8 cellular contexts compared by ENCODE assay signal in genomic region chr2:201414099-201415023, GRCh38. TPM values are rescaled to one million over a fixed set of nuclear protein-coding genes. Genes with fewer than 3 reads are reported as not detected.
A peak's percentile ranks its signal among the peaks of the same experiment; 100 is the strongest.
DNase-seq lines count a peak whose midpoint lies in the region; ATAC-seq and TF ChIP-seq lines count a peak whose summit lies in the region.

No MANE protein-coding gene starts in this region.

- CTCF ChIA-PET in OCI-LY7 (lab: Charles Lee; ENCODE audit: unreplicated experiment) = no interaction called here
- CTCF ChIA-PET in RWPE1 (lab: Yijun Ruan, JAX) = interaction anchor here (0.6 kb wide), 1 partner anchor 160 kb away, joined by 3 read pairs; no protein-coding TSS in a partner anchor

- no peak for DNase-seq in DND-41
- DNase-seq in OCI-LY7 (ENCODE audit: low spot score) = peak; percentile 38
- DNase-seq in iris pigment epithelial cell (ENCODE audit: low read depth) = peak; percentile 76
- no peak for DNase-seq in glomerular visceral epithelial cell (ENCODE audit: extremely low spot score)
- DNase-seq in RWPE1 (ENCODE audit: low spot score) = no peak
- DNase-seq in medulla oblongata (ENCODE audit: extremely low spot score) = no peak
- no peak for DNase-seq in NCI-H748 treated with DMSO at 0.1 percent for 48 hours (lab: John Stamatoyannopoulos, UW)

- H3K27ac ChIP-seq in DND-41 (ENCODE audit: low read length) = no peak overlapping the region
- H3K27ac ChIP-seq in OCI-LY7 (ENCODE audit: low read depth, low read length, poor library complexity, severe bottlenecking) = no peak overlapping the region
- H3K27ac ChIP-seq in RWPE1 = no peak overlapping the region

- no peak overlapping the region for H2AFZ ChIP-seq in DND-41 (ENCODE audit: low read depth, low read length)
- no peak overlapping the region for H2AFZ ChIP-seq in OCI-LY7 (ENCODE audit: low read length)

- H3K36me3 ChIP-seq in DND-41 (ENCODE audit: insufficient read depth, low read length) (no peaks in the 10 kb centered on the region), OCI-LY7 (ENCODE audit: insufficient read depth, low read length) (no peaks in the 10 kb centered on the region)

- H4K20me1 ChIP-seq in DND-41 (ENCODE audit: insufficient read depth, low read length) (no peaks in the 10 kb centered on the region), OCI-LY7 (ENCODE audit: insufficient read depth, low read length) (no peaks in the 10 kb centered on the region)

- no TSS peak for BruUV-seq in OCI-LY7 (replicated peaks; lab: Mats Ljungman, UMichigan)

- peaks cover 8% of the 10 kb centered on the region for H3K79me2 ChIP-seq in DND-41 (ENCODE audit: insufficient read depth, low read length)
- peaks cover 4% of the 10 kb centered on the region; the same call in 1 of the 2 replicates for H3K79me2 ChIP-seq in OCI-LY7 (ENCODE audit: insufficient read depth, low read depth, low read length)

- TF ChIP-seq CTCF in DND-41 (IDR thresholded peaks at IDR 0.05; ENCODE audit: borderline replicate concordance, extremely low read depth, low read length, poor library complexity, severe bottlenecking) = no peak
- no peak for TF ChIP-seq CTCF in OCI-LY7 (conservative IDR thresholded peaks at IDR 0.05; ENCODE audit: low read length)
- no peak for TF ChIP-seq CTCF in RWPE1 (conservative IDR thresholded peaks at IDR 0.05; ENCODE audit: low read depth)

- no peak overlapping the region for H3K4me3 ChIP-seq in DND-41 (ENCODE audit: low read depth in 1 of 2, low read length in 2 of 2)
- peak overlapping the region; percentile 10 for H3K4me3 ChIP-seq in OCI-LY7 (ENCODE audit: low read depth, low read length, poor library complexity, severe bottlenecking)

- no peak overlapping the region for H3K9ac ChIP-seq in DND-41 (ENCODE audit: low read depth, low read length)

- POLR2A ChIA-PET in OCI-LY7 (lab: Charles Lee) (interaction anchor here (0.5 to 1.3 kb wide), 9 partner anchors 28 to 1130 kb away, joined by 3 to 4 read pairs (median 3); partner anchors contain the start of gene TRAK2), RWPE1 (lab: Yijun Ruan, JAX; ENCODE audit: low non-redundant PET) (no interaction called here)

- H3K9me2 ChIP-seq in OCI-LY7 (ENCODE audit: insufficient read depth, low read length) = no peaks in the 10 kb centered on the region

- intact Hi-C loops in OCI-LY7 (cut with micrococcal nuclease; ENCODE audit: unreplicated experiment) = no loop called here

- H3K4me1 ChIP-seq in DND-41 (ENCODE audit: insufficient read depth, low read length) = peaks cover 28% of the 10 kb centered on the region
- H3K4me1 ChIP-seq in OCI-LY7 (ENCODE audit: insufficient read depth, low read length, poor library complexity, severe bottlenecking) = peaks cover 18% of the 10 kb centered on the region

- H3K27me3 ChIP-seq in DND-41 (ENCODE audit: insufficient read depth, low read length, poor library complexity) = no peaks in the 10 kb centered on the region

- ATAC-seq in DND-41 (ENCODE audit: insufficient read depth, low read depth) = peak; percentile 89
- ATAC-seq in GM21515 (IDR thresholded peaks at IDR 0.05; ENCODE audit: unreplicated experiment) = peak; percentile 78

- no peaks in the 10 kb centered on the region for H3K9me3 ChIP-seq in DND-41 (ENCODE audit: insufficient read depth, low read length, severe bottlenecking)
- H3K9me3 ChIP-seq in OCI-LY7 (ENCODE audit: low read length) = no peaks in the 10 kb centered on the region

- H3K4me2 ChIP-seq in DND-41 (ENCODE audit: insufficient read depth, low read length) (peak overlapping the region; percentile 15), OCI-LY7 (ENCODE audit: low read length) (peak overlapping the region; percentile 55)

RNA-seq across cellular contexts. Expression of gene TRAK2, which starts 36.9 kb away (rescaled TPM):
- total RNA-seq in OCI-LY7 (2014; rRNA removed; shearing (Covaris generic)) = 4.9 and 7.1 TPM in 2 replicates
- total RNA-seq in OCI-LY7 (2022) = 11.3 and 11.9 TPM in 2 replicates

RNA-seq across cellular contexts. Expression of gene STRADB, which starts 37.2 kb away (rescaled TPM):
- total RNA-seq in OCI-LY7 (2014; rRNA removed; shearing (Covaris generic)) = 8.4 and 11.9 TPM in 2 replicates
- total RNA-seq in OCI-LY7 (2022) = 21.4 and 23.4 TPM in 2 replicates

RNA-seq across cellular contexts. Expression of gene FLACC1, which starts 57.2 kb away (rescaled TPM):
- total RNA-seq in OCI-LY7 (2014; rRNA removed; shearing (Covaris generic)) = 0.10 TPM in 1 of 2 replicates, not detected in the other
- 0.85 and 1.2 TPM in 2 replicates for total RNA-seq in OCI-LY7 (2022)

Comparison
In these comparisons a context has a peak if more than half of its experiments do, and no peak if none do; other contexts are left out.
1. DNase-seq: peak in OCI-LY7 (single experiment) and iris pigment epithelial cell (single experiment); none in DND-41 (single experiment), glomerular visceral epithelial cell (single experiment), RWPE1 (single experiment), medulla oblongata (single experiment) and NCI-H748 treated with DMSO at 0.1 percent for 48 hours (single experiment).